In the genomic region with DNA sequence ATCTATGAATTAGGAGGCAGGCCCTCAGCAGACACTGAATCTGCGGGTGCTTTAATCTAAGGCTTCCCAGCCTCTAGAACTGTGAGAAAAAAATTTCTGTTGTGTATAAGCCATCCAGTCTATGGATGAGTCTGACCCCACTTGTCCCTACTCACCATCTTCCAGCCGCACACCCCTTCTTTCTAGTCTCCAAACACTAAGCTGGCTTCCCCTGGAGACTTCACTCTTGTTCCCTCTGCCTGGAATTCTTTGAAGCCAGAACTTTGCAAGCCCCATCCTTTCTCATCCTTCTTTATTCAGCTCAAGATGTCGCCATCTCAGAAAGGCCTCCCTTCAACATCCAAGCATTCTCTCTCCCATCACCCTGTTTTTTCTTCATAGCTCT, we compare ENCODE assay signal across 8 cellular contexts. TPM values are rescaled to one million over a fixed set of nuclear protein-coding genes. Genes with fewer than 3 reads are reported as not detected.
A peak's percentile ranks its signal among the peaks of the same experiment; 100 is the strongest.
DNase-seq lines count a peak whose midpoint lies in the region; ATAC-seq and TF ChIP-seq lines count a peak whose summit lies in the region.

No MANE protein-coding gene starts in this region.

- 29 to 35% methylated on average over 3 of the region's 3 CpGs for WGBS in lung, 2 donors

- intact Hi-C loops in vagina (cut with DNase I) = no loop called here

- H3K4me3 Mint-ChIP-seq in activated naive CD4-positive, alpha-beta T cell treated with anti-CD3 and anti-CD28 coated beads, Interleukin-2, amount 10 ng/mL, durations not matched to agents 7 days and 5 days = no peak overlapping the region

- peak overlapping the region; percentile 98 for H3K4me3 ChIP-seq in brain microvascular endothelial cell (ENCODE audit: low read depth, low read length)
- H3K4me3 ChIP-seq in lung = peak overlapping the region; percentile 50
- peak overlapping the region; percentile 79 to 90 for H3K4me3 ChIP-seq in vagina

- H3K36me3 ChIP-seq in brain microvascular endothelial cell (replicated peaks) (no peaks in the 10 kb centered on the region), lung (ENCODE audit: control insufficient read depth in 2 of 2, insufficient read depth in 2 of 2, low read length in 2 of 2) (no peaks in the 10 kb centered on the region), vagina (no peaks in the 10 kb centered on the region)

- TF ChIP-seq POLR2A in vagina (IDR thresholded peaks at IDR 0.05) = no peak

- no peak for DNase-seq in activated naive CD4-positive, alpha-beta T cell treated with anti-CD3 and anti-CD28 coated beads, Interleukin-2, amount 10 ng/mL, durations not matched to agents 7 days and 5 days
- no peak for DNase-seq in activated naive CD4-positive, alpha-beta T cell treated with Interleukin-2 at 50 U/mL for 16 hours
- DNase-seq in brain microvascular endothelial cell (no peak), lung (ENCODE audit: low spot score) (no peak), vagina (ENCODE audit: extremely low spot score in 2 of 2) (no peak), kidney tubule cell (ENCODE audit: low spot score) (no peak)

- H3K9me3 ChIP-seq in lung (ENCODE audit: control insufficient read depth in 2 of 2, insufficient read depth in 1 of 2, low read length in 1 of 2) (no peaks in the 10 kb centered on the region), vagina (no peaks in the 10 kb centered on the region)

- no peaks in the 10 kb centered on the region for H3K9me3 Mint-ChIP-seq in activated naive CD4-positive, alpha-beta T cell treated with anti-CD3 and anti-CD28 coated beads, Interleukin-2, amount 10 ng/mL, durations not matched to agents 7 days and 5 days

- H3K27ac ChIP-seq in brain microvascular endothelial cell (peak overlapping the region; percentile 75), lung (ENCODE audit: low read depth in 1 of 2, low read length in 1 of 2) (peak overlapping the region; percentile 83 to 84), vagina (peak overlapping the region; percentile 79)

- peak; percentile 10 for ATAC-seq in lung (ENCODE audit: insufficient read depth, low FRiP score)
- no peak for ATAC-seq in GM21515 (IDR thresholded peaks at IDR 0.05; ENCODE audit: unreplicated experiment)
- no peak for ATAC-seq in GM18858 (IDR thresholded peaks at IDR 0.05; ENCODE audit: unreplicated experiment)

- H3K4me1 ChIP-seq in lung (ENCODE audit: control insufficient read depth in 2 of 2, insufficient read depth in 2 of 2, low read length in 2 of 2) (peaks cover 8 to 14% of the 10 kb centered on the region in 2 donors), vagina (peaks cover 19% of the 10 kb centered on the region)

- in situ Hi-C loops in brain microvascular endothelial cell (cut with HindIII; ENCODE audit: low pct_ligation_motif_present, low sequenced_read_pairs) = no loop called here

- TF ChIP-seq CTCF in brain microvascular endothelial cell (IDR thresholded peaks at IDR 0.05; ENCODE audit: low read depth, low read length, missing control alignments) (no peak), lung (IDR thresholded peaks at IDR 0.05; ENCODE audit: control extremely low read depth, extremely low read depth) (no peak), vagina (IDR thresholded peaks at IDR 0.05) (no peak)

- H3K27me3 ChIP-seq in brain microvascular endothelial cell (replicated peaks) (no peaks in the 10 kb centered on the region), lung (ENCODE audit: control insufficient read depth, insufficient read depth) (no peaks in the 10 kb centered on the region), vagina (no peaks in the 10 kb centered on the region)

- H3K4me1 Mint-ChIP-seq in activated naive CD4-positive, alpha-beta T cell treated with anti-CD3 and anti-CD28 coated beads, Interleukin-2, amount 10 ng/mL, durations not matched to agents 7 days and 5 days = peaks cover 13% of the 10 kb centered on the region

- CTCF ChIA-PET in activated naive CD4-positive, alpha-beta T cell treated with anti-CD3 and anti-CD28 coated beads, Interleukin-2, amount 10 ng/mL, durations not matched to agents 7 days and 5 days (lab: Charles Lee) = interaction anchor here (0.8 kb wide), 2 partner anchors 101 to 291 kb away, joined by 4 to 5 read pairs; no protein-coding TSS in a partner anchor

- peaks cover 2% of the 10 kb centered on the region for H3K27me3 Mint-ChIP-seq in activated naive CD4-positive, alpha-beta T cell treated with anti-CD3 and anti-CD28 coated beads, Interleukin-2, amount 10 ng/mL, durations not matched to agents 7 days and 5 days

- H3K36me3 Mint-ChIP-seq in activated naive CD4-positive, alpha-beta T cell treated with anti-CD3 and anti-CD28 coated beads, Interleukin-2, amount 10 ng/mL, durations not matched to agents 7 days and 5 days = no peaks in the 10 kb centered on the region

- H3K27ac Mint-ChIP-seq in activated naive CD4-positive, alpha-beta T cell treated with anti-CD3 and anti-CD28 coated beads, Interleukin-2, amount 10 ng/mL, durations not matched to agents 7 days and 5 days = peak overlapping the region; percentile 56

RNA-seq across cellular contexts. Expression of gene NUP93, which starts 0.6 kb away (rescaled TPM):
- total RNA-seq in lung = 10 to 100 TPM; 58.5 to 59.9 TPM
- 10 to 100 TPM; 27.4 to 43.9 TPM for polyA plus RNA-seq in lung
- 43.7 TPM for total RNA-seq in vagina

RNA-seq across cellular contexts. Expression of gene MT1X, which starts 47.1 kb away (rescaled TPM):
- total RNA-seq in lung = 100 to 1,000 TPM in 1 of 2 donors, 10 to 100 TPM in 1; 39.3 to 248 TPM
- polyA plus RNA-seq in lung = 100 to 1,000 TPM; 364 to 989 TPM
- total RNA-seq in vagina = 3,049 TPM

RNA-seq across cellular contexts. Expression of gene MT1H, which starts 59.7 kb away (rescaled TPM):
- total RNA-seq in lung (1 to 10 TPM in 1 of 2 donors, not detected in 1; 4.4 TPM), vagina (not detected)
- 10 to 100 TPM in 1 of 2 donors, 1 to 10 TPM in 1; 1.9 to 10.3 TPM for polyA plus RNA-seq in lung

Comparison
In these comparisons a context has a peak if more than half of its experiments do, and no peak if none do; other contexts are left out.
1. RNA of gene MT1X, which starts 47.1 kb away (total RNA-seq): 3,049 TPM in vagina (single experiment); 39.3 to 248 TPM in lung; every median in the first group is over 10 times any median in the second.
2. Peak in every context shown above with its lines, with median percentiles within 50 percentile points of each other: H3K27ac ChIP-seq and H3K4me3 ChIP-seq.